Comparison of ENCODE assay signal across 1 cellular context in the genomic region with DNA sequence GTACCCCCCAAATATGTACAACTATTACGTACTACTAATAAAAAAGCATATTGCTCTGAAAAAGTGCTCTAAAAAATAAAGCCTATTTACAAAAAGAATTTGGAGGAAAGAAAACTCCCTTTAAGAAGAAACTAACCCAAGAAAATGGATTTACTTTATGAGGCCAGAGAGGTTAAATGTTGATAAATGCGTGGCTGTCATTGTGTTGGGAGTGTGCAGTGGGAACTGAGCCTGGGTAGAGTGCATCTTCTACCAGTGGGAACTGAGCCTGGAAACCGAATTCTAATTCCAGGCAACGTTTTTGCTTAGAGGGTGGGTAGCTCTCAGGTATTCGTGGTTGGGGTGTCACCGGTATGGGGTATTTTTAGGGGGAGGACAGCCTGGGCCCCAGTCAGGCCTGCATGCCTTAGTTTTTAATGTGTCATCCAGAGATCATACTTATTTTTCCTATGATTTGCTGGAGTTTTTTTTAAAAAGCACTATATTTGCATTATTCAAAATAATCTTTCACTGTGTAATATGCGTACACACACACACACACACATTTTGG.
TF ChIP-seq lines count a peak whose summit lies in the region.

No MANE protein-coding gene starts in this region.

TF ChIP-seq in K562, 482 proteins besides CTCF, POLR2A, EP300 and RAD21:
- TF ChIP-seq GMEB1 (CRISPR knock-in tag; IDR thresholded peaks at IDR 0.05): no peak
- no peak for TF ChIP-seq THAP7 (CRISPR knock-in tag; IDR thresholded peaks at IDR 0.05)
- no peak for TF ChIP-seq CEBPB (tag; IDR thresholded peaks at IDR 0.05)
- peak; percentile 57 for TF ChIP-seq ZNF512 (tag; IDR thresholded peaks at IDR 0.05)
- no peak for TF ChIP-seq NFIX (CRISPR knock-in tag; IDR thresholded peaks at IDR 0.05; ENCODE audit: low read depth)
- no peak for TF ChIP-seq LARP7 (IDR thresholded peaks at IDR 0.05)
- TF ChIP-seq SAFB2 (IDR thresholded peaks at IDR 0.05; ENCODE audit: borderline replicate concordance, low read depth, low read length, severe bottlenecking): no peak
- TF ChIP-seq, protein P1, sequence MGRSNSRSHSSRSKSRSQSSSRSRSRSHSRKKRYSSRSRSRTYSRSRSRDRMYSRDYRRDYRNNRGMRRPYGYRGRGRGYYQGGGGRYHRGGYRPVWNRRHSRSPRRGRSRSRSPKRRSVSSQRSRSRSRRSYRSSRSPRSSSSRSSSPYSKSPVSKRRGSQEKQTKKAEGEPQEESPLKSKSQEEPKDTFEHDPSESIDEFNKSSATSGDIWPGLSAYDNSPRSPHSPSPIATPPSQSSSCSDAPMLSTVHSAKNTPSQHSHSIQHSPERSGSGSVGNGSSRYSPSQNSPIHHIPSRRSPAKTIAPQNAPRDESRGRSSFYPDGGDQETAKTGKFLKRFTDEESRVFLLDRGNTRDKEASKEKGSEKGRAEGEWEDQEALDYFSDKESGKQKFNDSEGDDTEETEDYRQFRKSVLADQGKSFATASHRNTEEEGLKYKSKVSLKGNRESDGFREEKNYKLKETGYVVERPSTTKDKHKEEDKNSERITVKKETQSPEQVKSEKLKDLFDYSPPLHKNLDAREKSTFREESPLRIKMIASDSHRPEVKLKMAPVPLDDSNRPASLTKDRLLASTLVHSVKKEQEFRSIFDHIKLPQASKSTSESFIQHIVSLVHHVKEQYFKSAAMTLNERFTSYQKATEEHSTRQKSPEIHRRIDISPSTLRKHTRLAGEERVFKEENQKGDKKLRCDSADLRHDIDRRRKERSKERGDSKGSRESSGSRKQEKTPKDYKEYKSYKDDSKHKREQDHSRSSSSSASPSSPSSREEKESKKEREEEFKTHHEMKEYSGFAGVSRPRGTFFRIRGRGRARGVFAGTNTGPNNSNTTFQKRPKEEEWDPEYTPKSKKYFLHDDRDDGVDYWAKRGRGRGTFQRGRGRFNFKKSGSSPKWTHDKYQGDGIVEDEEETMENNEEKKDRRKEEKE (IDR thresholded peaks at IDR 0.05; ENCODE audit: borderline replicate concordance in 1 of 2, control insufficient read depth in 1 of 2, low read depth in 2 of 2, low read length in 1 of 2): peak in 1 of 2 experiments; percentile 11; a peak in 1 of 4 replicates
- TF ChIP-seq, protein P2, sequence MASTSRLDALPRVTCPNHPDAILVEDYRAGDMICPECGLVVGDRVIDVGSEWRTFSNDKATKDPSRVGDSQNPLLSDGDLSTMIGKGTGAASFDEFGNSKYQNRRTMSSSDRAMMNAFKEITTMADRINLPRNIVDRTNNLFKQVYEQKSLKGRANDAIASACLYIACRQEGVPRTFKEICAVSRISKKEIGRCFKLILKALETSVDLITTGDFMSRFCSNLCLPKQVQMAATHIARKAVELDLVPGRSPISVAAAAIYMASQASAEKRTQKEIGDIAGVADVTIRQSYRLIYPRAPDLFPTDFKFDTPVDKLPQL (IDR thresholded peaks at IDR 0.05; ENCODE audit: extremely low read depth, insufficient read length): no peak
- peak; percentile 20 for TF ChIP-seq CHD4 (IDR thresholded peaks at IDR 0.05; ENCODE audit: insufficient read depth, insufficient replicate concordance, low read depth, low read length, poor library complexity, severe bottlenecking)
- TF ChIP-seq CBX3 (IDR thresholded peaks at IDR 0.05; ENCODE audit: borderline replicate concordance in 1 of 2, low read length in 2 of 2): 0 out of 3 replicates have a peak, but pooled peaks of 1 of the 2 experiments have one; percentile 1
- no peak for TF ChIP-seq ZNF140 (CRISPR knock-in tag; IDR thresholded peaks at IDR 0.05)
